In genomic region chr1:45012639-45013278, GRCh38 we compare ENCODE assay signal across 8 cellular contexts. TPM values are rescaled to one million over a fixed set of nuclear protein-coding genes. Genes with fewer than 3 reads are reported as not detected.
DNase-seq lines count a peak whose midpoint lies in the region; ATAC-seq and TF ChIP-seq lines count a peak whose summit lies in the region.

No MANE protein-coding gene starts in this region.

- H3K4me3 ChIP-seq in MM.1S (ENCODE audit: low read length) (peak overlapping the region; percentile 75), ectodermal cell (ENCODE audit: insufficient read depth, low read depth, low read length) (peak overlapping the region; percentile 46)

- H3K9me2 ChIP-seq in MM.1S (replicated peaks; ENCODE audit: insufficient read depth, low read length) = no peaks in the 10 kb centered on the region

- ATAC-seq in activated B cell treated with CpG ODN at 0.5 μM for 24 hours (ENCODE audit: low read depth) (no peak), HG02678 (IDR thresholded peaks at IDR 0.05; ENCODE audit: unreplicated experiment) (no peak), GM21381 (IDR thresholded peaks at IDR 0.05; ENCODE audit: unreplicated experiment) (no peak)

- H3K27me3 ChIP-seq in MM.1S (replicated peaks; ENCODE audit: insufficient read depth, low read length) (no peaks in the 10 kb centered on the region), ectodermal cell (ENCODE audit: control insufficient read depth, insufficient read depth, low read length, poor library complexity, severe bottlenecking) (peaks cover 5% of the 10 kb centered on the region)

- no peaks in the 10 kb centered on the region for H3K9me3 Mint-ChIP-seq in activated B cell treated with CpG ODN at 0.5 μM for 24 hours

- peaks cover 10% of the 10 kb centered on the region; the same call in 1 of the 2 replicates for H3F3A ChIP-seq in MM.1S (ENCODE audit: insufficient read depth, low read length)

- peaks cover 43% of the 10 kb centered on the region for H3K4me1 Mint-ChIP-seq in activated B cell treated with CpG ODN at 0.5 μM for 24 hours

- CTCF ChIA-PET in activated B cell treated with CpG ODN at 0.5 μM for 24 hours (lab: Charles Lee) = interaction anchor here (0.7 to 10.9 kb wide), 10 partner anchors 213 to 487 kb away, joined by 3 to 227 read pairs (median 10); partner anchors contain the start of genes CCDC163, MMACHC, MUTYH and PLK3

- H2AFZ ChIP-seq in MM.1S (ENCODE audit: low read length) = peak overlapping the region; percentile 97

- intact Hi-C loops in activated B cell treated with CpG ODN at 0.5 μM for 24 hours (cut with micrococcal nuclease) = loop anchor here (1.0 to 5.0 kb wide), 8 partner anchors 26 to 870 kb away; partner anchors contain the start of genes EIF2B3, GPBP1L1, IPP and TMEM69

- DNase-seq in GDM1 (lab: John Stamatoyannopoulos, UW) = peak; percentile 72
- DNase-seq in MM.1S = peak; percentile 50
- no peak for DNase-seq in activated B cell treated with CpG ODN at 0.5 μM for 24 hours
- peak; percentile 70 to 81 for DNase-seq in lung microvascular endothelial cell (ENCODE audit: low read depth in 2 of 2)
- peak; percentile 13 for DNase-seq in stimulated activated CD8-positive, alpha-beta memory T cell treated with anti-CD3 and anti-CD28 coated beads, Interleukin-4, amount 100 ng/mL, for 24 hours (ENCODE audit: low read depth)

- H3K27me3 Mint-ChIP-seq in activated B cell treated with CpG ODN at 0.5 μM for 24 hours = no peaks in the 10 kb centered on the region

- H3K79me2 ChIP-seq in MM.1S (ENCODE audit: low read length) = peaks cover 31% of the 10 kb centered on the region

- peak overlapping the region; percentile 65 for H3K4me2 ChIP-seq in MM.1S (ENCODE audit: low read depth, low read length)

- peak overlapping the region; percentile 67 for H3K9ac ChIP-seq in MM.1S (ENCODE audit: low read length)

- H3K36me3 ChIP-seq in MM.1S (replicated peaks; ENCODE audit: insufficient read depth, low read length) (no peaks in the 10 kb centered on the region), ectodermal cell (ENCODE audit: control insufficient read depth, insufficient read depth, low read length) (no peaks in the 10 kb centered on the region)

- POLR2A ChIA-PET in activated B cell treated with CpG ODN at 0.5 μM for 24 hours (lab: Charles Lee) = interaction anchor here (0.6 to 7.9 kb wide), 24 partner anchors 26 to 673 kb away, joined by 3 to 156 read pairs (median 9); partner anchors contain the start of genes CCDC163, EIF2B3, GPBP1L1 and MMACHC

- H3K4me1 ChIP-seq in MM.1S (ENCODE audit: low read length) (peaks cover 11% of the 10 kb centered on the region), ectodermal cell (ENCODE audit: control insufficient read depth, insufficient read depth, low read length) (no peaks in the 10 kb centered on the region)

- H4K20me1 ChIP-seq in MM.1S (ENCODE audit: insufficient read depth, low read length) = no peaks in the 10 kb centered on the region

- H3K36me3 Mint-ChIP-seq in activated B cell treated with CpG ODN at 0.5 μM for 24 hours (ENCODE audit: low read depth) = peaks cover 40% of the 10 kb centered on the region

- H3K9me3 ChIP-seq in MM.1S (replicated peaks; ENCODE audit: insufficient read depth, low read length) (no peaks in the 10 kb centered on the region), ectodermal cell (ENCODE audit: control insufficient read depth, low read length) (no peaks in the 10 kb centered on the region)

- 8 to 9% methylated on average over 21 of the region's 21 CpGs for WGBS in ectodermal cell, 2 experiments

- peak overlapping the region; percentile 83 for H3K4me3 Mint-ChIP-seq in activated B cell treated with CpG ODN at 0.5 μM for 24 hours

- TF ChIP-seq CTCF in MM.1S (IDR thresholded peaks at IDR 0.05; ENCODE audit: low read length) (no peak), activated B cell treated with CpG ODN at 0.5 μM for 24 hours (IDR thresholded peaks at IDR 0.05) (no peak)

- H3K27ac Mint-ChIP-seq in activated B cell treated with CpG ODN at 0.5 μM for 24 hours = peak overlapping the region; percentile 81

- no peak overlapping the region for H3K27ac ChIP-seq in MM.1S (ENCODE audit: low read length)
- no peak overlapping the region for H3K27ac ChIP-seq in ectodermal cell (ENCODE audit: insufficient read depth, low read depth, low read length, poor library complexity, severe bottlenecking)

RNA-seq across cellular contexts. Expression of gene UROD, which starts 0.7 kb away (rescaled TPM):
- 60.3 and 64.9 TPM in 2 replicates for total RNA-seq in activated B cell treated with CpG ODN at 0.5 μM for 24 hours
- polyA plus RNA-seq in ectodermal cell (2013, experiment 1 of 4) = 77.4 TPM
- 79.9 TPM for polyA plus RNA-seq in ectodermal cell (2013, experiment 2 of 4)
- 56.1 TPM for polyA plus RNA-seq in ectodermal cell (2013, experiment 3 of 4)
- polyA plus RNA-seq in ectodermal cell (2013, experiment 4 of 4) = 66.2 TPM
- total RNA-seq in lung microvascular endothelial cell = 240 and 272 TPM in 2 replicates

RNA-seq across cellular contexts. Expression of gene HECTD3, which starts 1.6 kb away (rescaled TPM):
- 40.3 and 49.9 TPM in 2 replicates for total RNA-seq in activated B cell treated with CpG ODN at 0.5 μM for 24 hours
- polyA plus RNA-seq in ectodermal cell (2013, experiment 1 of 4) = 36.4 TPM
- 36.6 TPM for polyA plus RNA-seq in ectodermal cell (2013, experiment 2 of 4)
- polyA plus RNA-seq in ectodermal cell (2013, experiment 3 of 4) = 23.5 TPM
- polyA plus RNA-seq in ectodermal cell (2013, experiment 4 of 4) = 27.7 TPM
- total RNA-seq in lung microvascular endothelial cell = 17.7 and 19.6 TPM in 2 replicates

RNA-seq across cellular contexts. Expression of gene EIF2B3, which starts 26.4 kb away (rescaled TPM):
- 21.2 and 26.6 TPM in 2 replicates for total RNA-seq in activated B cell treated with CpG ODN at 0.5 μM for 24 hours
- polyA plus RNA-seq in ectodermal cell (2013, experiment 1 of 4) = 29.4 TPM
- polyA plus RNA-seq in ectodermal cell (2013, experiment 2 of 4) = 25.7 TPM
- polyA plus RNA-seq in ectodermal cell (2013, experiment 3 of 4) = 20.1 TPM
- polyA plus RNA-seq in ectodermal cell (2013, experiment 4 of 4) = 25.6 TPM
- 15.3 and 16.1 TPM in 2 replicates for total RNA-seq in lung microvascular endothelial cell
